8 cellular contexts compared by ENCODE assay signal in genomic region chr11:64284048-64284961, GRCh38. TPM values are rescaled to one million over a fixed set of nuclear protein-coding genes. Genes with fewer than 3 reads are reported as not detected.
A peak's percentile ranks its signal among the peaks of the same experiment; 100 is the strongest.
DNase-seq lines count a peak whose midpoint lies in the region; ATAC-seq and TF ChIP-seq lines count a peak whose summit lies in the region.

BAD (minus strand) TSS chr11:64284665; CDS start chr11:64284368, 297 bp downstream.

- TF ChIP-seq CTCF in colonic mucosa (IDR thresholded peaks at IDR 0.05), result no peak

- H3K36me3 ChIP-seq in BLaER1 (peaks cover 26% of the 10 kb centered on the region), colonic mucosa (no peaks in the 10 kb centered on the region)

- no peaks in the 10 kb centered on the region; the same call in 1 of the 2 replicates for H4K20me1 ChIP-seq in BLaER1

- H3K27ac ChIP-seq in BLaER1, result peak within 1 kb of the TSS; percentile 84
- peak within 1 kb of the TSS; percentile 96 for H3K27ac ChIP-seq in colonic mucosa
- peak within 1 kb of the TSS; percentile 97 for H3K27ac ChIP-seq in layer of hippocampus (ENCODE audit: low read depth, low read length)

- DNase-seq in NCI-H526 treated with DMSO at 0.1 percent for 48 hours (lab: John Stamatoyannopoulos, UW) (peak; percentile 91), colonic mucosa (peak; percentile 97)
- DNase-seq in activated CD4-positive, alpha-beta T cell treated with anti-CD3 and anti-CD28 coated beads, Interleukin-2, amount 10 ng/mL, durations not matched to agents 24 days and 14 days, result peak; percentile 97
- peak; percentile 84 to 93 (median 88) for DNase-seq in stimulated activated CD4-positive, alpha-beta T cell treated with anti-CD3 and anti-CD28 coated beads, Interleukin-1b, Interleukin-23, amount 100 ng/mL, for 24 hours (ENCODE audit: low read depth in 4 of 4, low spot score in 1 of 4)

- H3K27ac Mint-ChIP-seq in activated CD4-positive, alpha-beta T cell treated with anti-CD3 and anti-CD28 coated beads, Interleukin-2, amount 10 ng/mL, durations not matched to agents 24 days and 14 days, result peak within 1 kb of the TSS; percentile 94

- H3K27me3 Mint-ChIP-seq in activated CD4-positive, alpha-beta T cell treated with anti-CD3 and anti-CD28 coated beads, Interleukin-2, amount 10 ng/mL, durations not matched to agents 24 days and 14 days, result no peaks in the 10 kb centered on the region

- H3K27me3 ChIP-seq in BLaER1, result peaks cover 2% of the 10 kb centered on the region
- H3K27me3 ChIP-seq in colonic mucosa, result no peaks in the 10 kb centered on the region
- H3K27me3 ChIP-seq in layer of hippocampus (ENCODE audit: control insufficient read depth, insufficient read depth, low read length), result no peaks in the 10 kb centered on the region

- H3K4me2 ChIP-seq in BLaER1, result peak within 1 kb of the TSS; percentile 100

- H3K9me3 ChIP-seq in BLaER1 (no peaks in the 10 kb centered on the region), colonic mucosa (no peaks in the 10 kb centered on the region)

- H3K4me3 ChIP-seq in BLaER1, result peak within 1 kb of the TSS; percentile 85
- H3K4me3 ChIP-seq in colonic mucosa, result peak within 1 kb of the TSS; percentile 77

- H3K9ac ChIP-seq in BLaER1 (peak within 1 kb of the TSS; percentile 81), colonic mucosa (ENCODE audit: low read depth in 2 of 2, low read length in 2 of 2) (peak within 1 kb of the TSS; percentile 88 to 94)

- peaks cover 17% of the 10 kb centered on the region for H3K4me1 Mint-ChIP-seq in activated CD4-positive, alpha-beta T cell treated with anti-CD3 and anti-CD28 coated beads, Interleukin-2, amount 10 ng/mL, durations not matched to agents 24 days and 14 days

- ATAC-seq in GM19328 (IDR thresholded peaks at IDR 0.05; ENCODE audit: unreplicated experiment), result peak; percentile 73
- peak; percentile 43 for ATAC-seq in HG03469 (IDR thresholded peaks at IDR 0.05; ENCODE audit: unreplicated experiment)

- H3K9me3 Mint-ChIP-seq in activated CD4-positive, alpha-beta T cell treated with anti-CD3 and anti-CD28 coated beads, Interleukin-2, amount 10 ng/mL, durations not matched to agents 24 days and 14 days, result no peaks in the 10 kb centered on the region

- H3K4me3 Mint-ChIP-seq in activated CD4-positive, alpha-beta T cell treated with anti-CD3 and anti-CD28 coated beads, Interleukin-2, amount 10 ng/mL, durations not matched to agents 24 days and 14 days, result peak within 1 kb of the TSS; percentile 89

- intact Hi-C loops in activated CD4-positive, alpha-beta T cell treated with anti-CD3 and anti-CD28 coated beads, Interleukin-2, amount 10 ng/mL, durations not matched to agents 24 days and 14 days (cut with micrococcal nuclease), result loop anchor here (2.0 kb wide), 1 partner anchor 44 kb away; the partner anchor contains the start of gene FKBP2
- intact Hi-C loops in colonic mucosa (cut with DNase I), result no loop called here

- H3K4me1 ChIP-seq in BLaER1 (peaks cover 28% of the 10 kb centered on the region), colonic mucosa (peaks cover 11% of the 10 kb centered on the region)

- peaks cover 19% of the 10 kb centered on the region for H3K36me3 Mint-ChIP-seq in activated CD4-positive, alpha-beta T cell treated with anti-CD3 and anti-CD28 coated beads, Interleukin-2, amount 10 ng/mL, durations not matched to agents 24 days and 14 days (ENCODE audit: low read depth)

RNA-seq across cellular contexts. Expression of gene BAD, which starts in this region (rescaled TPM):
- 34.0 and 35.5 TPM in 2 replicates for total RNA-seq in activated CD4-positive, alpha-beta T cell treated with anti-CD3 and anti-CD28 coated beads, Interleukin-2, amount 10 ng/mL, durations not matched to agents 24 days and 14 days
- 10 to 100 TPM; 86.0 to 89.6 TPM for total RNA-seq in colonic mucosa

Comparison
In these comparisons a context has a peak if more than half of its experiments do, and no peak if none do; other contexts are left out.
1. Peak in every context shown above with its lines: DNase-seq, ATAC-seq, H3K4me3 ChIP-seq and H3K27ac ChIP-seq.